Comparison of ENCODE assay signal across 36 cellular contexts in genomic region chr1:64330839-64331238, GRCh38.
"Had no signal": no experiment of that assay in that cellular context is flagged by ENCODE, and none has a peak within 500 bp of the region (broad histone marks: within the 10 kb centered on the region; RNA-seq: fewer than 3 reads in every experiment).

No MANE protein-coding gene starts in this region.

- H3K36me3 Mint-ChIP-seq: activated CD8-positive, alpha-beta memory T cell treated with anti-CD3 and anti-CD28 coated beads, Interleukin-2, amount 10 ng/mL, durations not matched to agents 7 days and 5 days; activated naive CD4-positive, alpha-beta T cell treated with anti-CD3 and anti-CD28 coated beads, Interleukin-2, amount 50 U/mL, for 72 hours; activated naive CD8-positive, alpha-beta T cell treated with anti-CD3 and anti-CD28 coated beads for 36 hours had no signal

- H3K36me3 ChIP-seq: adrenal gland, brain microvascular endothelial cell, breast epithelium had no signal

- H3K9me3 ChIP-seq: adrenal gland, body of pancreas, breast epithelium had no signal

- ATAC-seq: activated CD4-positive, alpha-beta T cell treated with anti-CD3 and anti-CD28 coated beads for 36 hours; activated CD4-positive, CD25-positive, alpha-beta regulatory T cell treated with anti-CD3 and anti-CD28 coated beads, Interleukin-2, amount 50 U/mL, for 24 hours; activated CD8-positive, alpha-beta memory T cell treated with anti-CD3 and anti-CD28 coated beads, Interleukin-2, amount 10 ng/mL, durations not matched to agents 7 days and 5 days; activated CD8-positive, alpha-beta T cell treated with anti-CD3 and anti-CD28 coated beads, Interleukin-2, amount 10 ng/mL, durations not matched to agents 7 days and 5 days; activated naive CD4-positive, alpha-beta T cell treated with anti-CD3 and anti-CD28 coated beads, Interleukin-2, amount 50 U/mL, for 72 hours; body of pancreas had no signal

- FAIRE-seq: astrocyte, TTC549 had no signal

- H3K27ac ChIP-seq: adrenal gland, body of pancreas, brain microvascular endothelial cell, breast epithelium, VCaP had no signal

- H3K4me3 ChIP-seq: adrenal gland, body of pancreas, breast epithelium had no signal

- H3K27ac Mint-ChIP-seq: activated CD4-positive, alpha-beta memory T cell treated with anti-CD3 and anti-CD28 coated beads, Interleukin-2, amount 10 ng/mL, durations not matched to agents 7 days and 5 days; activated CD4-positive, alpha-beta T cell treated with anti-CD3 and anti-CD28 coated beads for 36 hours; activated CD4-positive, alpha-beta T cell treated with anti-CD3 and anti-CD28 coated beads, Interleukin-2, amount 10 ng/mL, durations not matched to agents 7 days and 5 days; activated CD8-positive, alpha-beta memory T cell treated with anti-CD3 and anti-CD28 coated beads, Interleukin-2, amount 10 ng/mL, durations not matched to agents 7 days and 5 days; activated CD8-positive, alpha-beta T cell treated with anti-CD3 and anti-CD28 coated beads, Interleukin-2, amount 10 ng/mL, durations not matched to agents 7 days and 5 days; activated naive CD4-positive, alpha-beta T cell treated with anti-CD3 and anti-CD28 coated beads, Interleukin-2, amount 50 U/mL, for 72 hours; activated naive CD8-positive, alpha-beta T cell treated with anti-CD3 and anti-CD28 coated beads for 36 hours; activated T-cell treated with anti-CD3 and anti-CD28 coated beads, Interleukin-2, amount 50 U/mL, for 24 hours; activated T-helper 2 cell treated with anti-CD3 and anti-CD28 coated beads, Interferon-gamma antibody, Interleukin-2, Interleukin-4, amounts not matched to agents 10 μg/mL and 5 μg/mL and 100 μg/mL, durations not matched to agents 14 hours and 24 hours and 36 hours; T-helper 1 cell treated with Interleukin-12 subunit alpha and Interleukin-12 subunit beta and Interleukin-4 antibody, amounts not matched to agents 30 μg/mL and 1 μg/mL, for 36 hours; T-helper 2 cell treated with Interferon-gamma antibody and Interleukin-4, amounts not matched to agents 5 μg/mL and 100 μg/mL, for 36 hours had no signal

- H3K4me1 Mint-ChIP-seq: activated CD4-positive, alpha-beta memory T cell treated with anti-CD3 and anti-CD28 coated beads, Interleukin-2, amount 10 ng/mL, durations not matched to agents 7 days and 5 days; activated CD4-positive, alpha-beta T cell treated with anti-CD3 and anti-CD28 coated beads for 36 hours; activated CD4-positive, alpha-beta T cell treated with anti-CD3 and anti-CD28 coated beads, Interleukin-2, amount 10 ng/mL, durations not matched to agents 7 days and 5 days; activated CD8-positive, alpha-beta memory T cell treated with anti-CD3 and anti-CD28 coated beads, Interleukin-2, amount 10 ng/mL, durations not matched to agents 7 days and 5 days; activated naive CD8-positive, alpha-beta T cell treated with anti-CD3 and anti-CD28 coated beads for 36 hours had no signal

- DNase-seq: activated CD4-positive, alpha-beta memory T cell treated with anti-CD3 and anti-CD28 coated beads, Interleukin-2, amount 10 ng/mL, durations not matched to agents 7 days and 5 days; activated CD4-positive, alpha-beta T cell treated with anti-CD3 and anti-CD28 coated beads for 1 hour; activated CD4-positive, alpha-beta T cell treated with anti-CD3 and anti-CD28 coated beads for 36 hours; activated CD4-positive, alpha-beta T cell treated with anti-CD3 and anti-CD28 coated beads for 48 hours; activated CD4-positive, alpha-beta T cell treated with anti-CD3 and anti-CD28 coated beads, Interleukin-2, amount 10 ng/mL, durations not matched to agents 7 days and 5 days; activated CD4-positive, alpha-beta T cell treated with anti-CD3 and anti-CD28 coated beads, Interleukin-2, amount 50 U/mL, for 48 hours; activated CD4-positive, CD25-positive, alpha-beta regulatory T cell; activated CD8-positive, alpha-beta memory T cell treated with anti-CD3 and anti-CD28 coated beads for 24 hours; activated CD8-positive, alpha-beta memory T cell treated with anti-CD3 and anti-CD28 coated beads, Interleukin-2, amount 10 ng/mL, durations not matched to agents 7 days and 5 days; activated CD8-positive, alpha-beta memory T cell treated with anti-CD3 and anti-CD28 coated beads, Interleukin-2, amount 50 U/mL, for 48 hours; activated CD8-positive, alpha-beta T cell treated with anti-CD3 and anti-CD28 coated beads, Interleukin-2, amount 10 ng/mL, durations not matched to agents 7 days and 5 days; activated effector memory CD4-positive, alpha-beta T cell treated with Interleukin-2 at 50 U/mL for 16 hours; activated gamma-delta T cell; activated naive CD4-positive, alpha-beta T cell treated with anti-CD3 and anti-CD28 coated beads, Interleukin-2, amount 50 U/mL, for 16 hours; activated naive CD4-positive, alpha-beta T cell treated with Interleukin-2 at 50 U/mL for 16 hours; activated naive CD8-positive, alpha-beta T cell treated with anti-CD3 and anti-CD28 coated beads for 36 hours; activated T-cell treated with anti-CD3 and anti-CD28 coated beads, Interleukin-2, amount 50 U/mL, for 24 hours; activated T-cell treated with anti-CD3 and anti-CD28 coated beads, Interleukin-2, amount 50 U/mL, for 48 hours; adrenal gland; amniotic stem cell; aorta; body of pancreas; brain microvascular endothelial cell; central memory CD4-positive, alpha-beta T cell; T-helper 1 cell; T-helper 2 cell; T-helper 9 cell had no signal

- H3K4me3 Mint-ChIP-seq: activated CD4-positive, alpha-beta memory T cell treated with anti-CD3 and anti-CD28 coated beads, Interleukin-2, amount 10 ng/mL, durations not matched to agents 7 days and 5 days; activated CD4-positive, alpha-beta T cell treated with anti-CD3 and anti-CD28 coated beads for 36 hours; activated CD4-positive, alpha-beta T cell treated with anti-CD3 and anti-CD28 coated beads, Interleukin-2, amount 10 ng/mL, durations not matched to agents 7 days and 5 days; activated CD8-positive, alpha-beta memory T cell treated with anti-CD3 and anti-CD28 coated beads, Interleukin-2, amount 10 ng/mL, durations not matched to agents 7 days and 5 days; activated CD8-positive, alpha-beta T cell treated with anti-CD3 and anti-CD28 coated beads, Interleukin-2, amount 10 ng/mL, durations not matched to agents 7 days and 5 days; activated naive CD8-positive, alpha-beta T cell treated with anti-CD3 and anti-CD28 coated beads for 36 hours; activated T-cell treated with anti-CD3 and anti-CD28 coated beads, Interleukin-2, amount 50 U/mL, for 24 hours; T-helper 1 cell treated with Interleukin-12 subunit alpha and Interleukin-12 subunit beta and Interleukin-4 antibody, amounts not matched to agents 30 μg/mL and 1 μg/mL, for 36 hours; T-helper 2 cell treated with Interferon-gamma antibody and Interleukin-4, amounts not matched to agents 5 μg/mL and 100 μg/mL, for 36 hours had no signal

- H3K27me3 ChIP-seq: body of pancreas, brain microvascular endothelial cell, breast epithelium had no signal

- H3K27me3 Mint-ChIP-seq: activated naive CD8-positive, alpha-beta T cell treated with anti-CD3 and anti-CD28 coated beads for 36 hours had no signal

- H3K4me1 ChIP-seq: adrenal gland, body of pancreas, breast epithelium had no signal

- H3K9me3 Mint-ChIP-seq: activated CD4-positive, alpha-beta memory T cell treated with anti-CD3 and anti-CD28 coated beads, Interleukin-2, amount 10 ng/mL, durations not matched to agents 7 days and 5 days; activated CD4-positive, alpha-beta T cell treated with anti-CD3 and anti-CD28 coated beads, Interleukin-2, amount 10 ng/mL, durations not matched to agents 7 days and 5 days; activated naive CD4-positive, alpha-beta T cell treated with anti-CD3 and anti-CD28 coated beads, Interleukin-2, amount 50 U/mL, for 72 hours; activated naive CD8-positive, alpha-beta T cell treated with anti-CD3 and anti-CD28 coated beads for 36 hours; activated T-cell treated with anti-CD3 and anti-CD28 coated beads, Interleukin-2, amount 50 U/mL, for 24 hours; activated T-helper 2 cell treated with anti-CD3 and anti-CD28 coated beads, Interferon-gamma antibody, Interleukin-2, Interleukin-4, amounts not matched to agents 10 μg/mL and 5 μg/mL and 100 μg/mL, durations not matched to agents 14 hours and 24 hours and 36 hours; T-helper 1 cell treated with Interleukin-12 subunit alpha and Interleukin-12 subunit beta and Interleukin-4 antibody, amounts not matched to agents 30 μg/mL and 1 μg/mL, for 36 hours; T-helper 2 cell treated with Interferon-gamma antibody and Interleukin-4, amounts not matched to agents 5 μg/mL and 100 μg/mL, for 36 hours had no signal
